In genomic region chr18:76922107-76922506, GRCh38 we compare ENCODE assay signal across 1 cellular context.
TF ChIP-seq lines count a peak whose summit lies in the region.

No MANE protein-coding gene starts in this region.

TF ChIP-seq in H1, 55 proteins besides CTCF, POLR2A, EP300 and RAD21 (continued from another document):
- TF ChIP-seq RBBP5 (IDR thresholded peaks at IDR 0.05; ENCODE audit: borderline replicate concordance, low read depth, low read length) (no peak), NANOG (IDR thresholded peaks at IDR 0.05; ENCODE audit: insufficient read depth, low read depth, low read length, poor library complexity, severe bottlenecking) (no peak), GABPA (IDR thresholded peaks at IDR 0.05; ENCODE audit: borderline replicate concordance, insufficient read depth, low read length) (no peak), CBX5 (IDR thresholded peaks at IDR 0.05; ENCODE audit: low read depth, low read length) (no peak)
